8 cellular contexts compared by ENCODE assay signal in the genomic region with DNA sequence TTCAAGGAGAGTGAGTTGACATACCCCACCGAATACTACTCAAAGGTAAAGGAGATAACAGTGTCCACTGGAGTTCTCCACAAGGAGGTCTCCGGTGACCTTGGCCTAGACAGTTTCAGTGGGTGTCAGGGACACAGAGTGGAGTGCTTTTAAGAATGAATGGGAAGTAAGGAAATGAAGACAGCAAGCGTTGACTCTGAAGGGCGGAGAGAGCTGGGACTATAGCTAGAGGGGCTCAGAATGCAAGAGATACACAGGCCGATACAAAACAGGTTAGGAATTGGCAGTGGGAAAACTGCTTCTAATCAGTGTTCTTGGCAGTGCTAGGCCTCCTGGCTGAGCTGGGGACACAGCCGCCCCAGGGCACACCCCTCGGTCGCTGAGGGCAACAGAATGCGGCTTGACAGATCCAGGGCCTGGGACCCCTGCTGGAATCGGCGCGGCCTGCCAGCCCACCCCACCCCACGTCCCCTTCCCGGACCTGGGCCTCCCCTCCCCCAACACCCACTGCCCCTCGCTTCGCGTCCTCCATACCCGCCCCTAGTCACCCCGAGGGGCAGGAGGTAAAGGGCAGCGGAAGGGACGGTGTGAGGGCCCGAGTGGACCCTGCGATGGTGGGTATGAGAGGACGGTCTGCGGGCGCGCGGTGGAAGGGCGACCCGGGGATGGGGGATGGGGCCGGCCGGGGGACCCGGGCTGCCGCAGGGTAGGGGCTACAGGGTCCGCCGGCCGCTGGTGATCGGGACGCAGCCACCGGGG. TPM values are rescaled to one million over a fixed set of nuclear protein-coding genes. Genes with fewer than 3 reads are reported as not detected.
A peak's percentile ranks its signal among the peaks of the same experiment; 100 is the strongest.
DNase-seq lines count a peak whose midpoint lies in the region; ATAC-seq lines count a peak whose summit lies in the region.

No MANE protein-coding gene starts in this region.

- H3K27me3 ChIP-seq in iPS DF 6.9 (ENCODE audit: control insufficient read depth, insufficient read depth, low read length): peaks cover 5% of the 10 kb centered on the region; the same call in 1 of the 2 replicates

- no peaks in the 10 kb centered on the region for H3K9me3 ChIP-seq in iPS DF 6.9 (ENCODE audit: control insufficient read depth, insufficient read depth, low read length)

- no peaks in the 10 kb centered on the region for H3K36me3 Mint-ChIP-seq in activated naive CD4-positive, alpha-beta T cell treated with anti-CD3 and anti-CD28 coated beads, Interleukin-2, amount 10 ng/mL, durations not matched to agents 7 days and 5 days
- no peaks in the 10 kb centered on the region for H3K36me3 Mint-ChIP-seq in activated naive CD4-positive, alpha-beta T cell treated with anti-CD3 and anti-CD28 coated beads, Interleukin-2, amount 50 U/mL, for 72 hours
- H3K36me3 Mint-ChIP-seq in T-cell: no peaks in the 10 kb centered on the region
- no peaks in the 10 kb centered on the region for H3K36me3 Mint-ChIP-seq in stimulated activated naive B cell treated with anti-CD40 and anti-IgM and Interleukin-4, amounts not matched to agents 10 μg/mL and 1 μg/mL and 100 μg/mL, for 72 hours

- DNase-seq in activated naive CD4-positive, alpha-beta T cell treated with anti-CD3 and anti-CD28 coated beads, Interleukin-2, amount 10 ng/mL, durations not matched to agents 7 days and 5 days: peak; percentile 43
- DNase-seq in activated naive CD4-positive, alpha-beta T cell treated with anti-CD3 and anti-CD28 coated beads, Interleukin-2, amount 50 U/mL, for 72 hours (ENCODE audit: low spot score in 2 of 2): no peak
- DNase-seq in T-cell (peak in 1 of 34 experiments; percentile 17), iPS DF 6.9 (ENCODE audit: low read depth, low spot score) (no peak), NCI-H524 treated with DMSO at 0.1 percent for 48 hours (lab: John Stamatoyannopoulos, UW) (no peak), RPMI8226 (no peak), NCI-H446 treated with DMSO at 0.1 percent for 48 hours (lab: John Stamatoyannopoulos, UW) (no peak)
- DNase-seq in stimulated activated naive B cell treated with anti-CD40 and anti-IgM and Interleukin-4, amounts not matched to agents 10 μg/mL and 1 μg/mL and 100 μg/mL, for 72 hours: no peak

- H3K4me3 Mint-ChIP-seq in activated naive CD4-positive, alpha-beta T cell treated with anti-CD3 and anti-CD28 coated beads, Interleukin-2, amount 10 ng/mL, durations not matched to agents 7 days and 5 days: no peak overlapping the region
- no peak overlapping the region for H3K4me3 Mint-ChIP-seq in T-cell
- no peak overlapping the region for H3K4me3 Mint-ChIP-seq in stimulated activated naive B cell treated with anti-CD40 and anti-IgM and Interleukin-4, amounts not matched to agents 10 μg/mL and 1 μg/mL and 100 μg/mL, for 72 hours

- H3K4me1 ChIP-seq in iPS DF 6.9 (ENCODE audit: control insufficient read depth, insufficient read depth, low read length): no peaks in the 10 kb centered on the region

- peaks cover 7% of the 10 kb centered on the region for H3K4me1 Mint-ChIP-seq in activated naive CD4-positive, alpha-beta T cell treated with anti-CD3 and anti-CD28 coated beads, Interleukin-2, amount 10 ng/mL, durations not matched to agents 7 days and 5 days
- H3K4me1 Mint-ChIP-seq in T-cell: peaks cover 10 to 19% (median 15%) of the 10 kb centered on the region in 3 donors
- peaks cover 0 to 2% of the 10 kb centered on the region in 2 donors for H3K4me1 Mint-ChIP-seq in stimulated activated naive B cell treated with anti-CD40 and anti-IgM and Interleukin-4, amounts not matched to agents 10 μg/mL and 1 μg/mL and 100 μg/mL, for 72 hours

- H3K27me3 Mint-ChIP-seq in activated naive CD4-positive, alpha-beta T cell treated with anti-CD3 and anti-CD28 coated beads, Interleukin-2, amount 10 ng/mL, durations not matched to agents 7 days and 5 days: peaks cover 32% of the 10 kb centered on the region
- H3K27me3 Mint-ChIP-seq in T-cell: peaks cover 0 to 14% of the 10 kb centered on the region in 2 donors
- H3K27me3 Mint-ChIP-seq in stimulated activated naive B cell treated with anti-CD40 and anti-IgM and Interleukin-4, amounts not matched to agents 10 μg/mL and 1 μg/mL and 100 μg/mL, for 72 hours: peaks cover 13 to 15% of the 10 kb centered on the region in 2 donors

- H3K27ac ChIP-seq in iPS DF 6.9 (ENCODE audit: low read length): no peak overlapping the region

- no CpG with 5 or more reads among the region's 40 CpGs for WGBS in iPS DF 6.9 (ENCODE audit: insufficient coverage, insufficient read length)

- CTCF ChIA-PET in activated naive CD4-positive, alpha-beta T cell treated with anti-CD3 and anti-CD28 coated beads, Interleukin-2, amount 10 ng/mL, durations not matched to agents 7 days and 5 days (lab: Charles Lee): interaction anchor here (1.4 to 3.5 kb wide), 7 partner anchors 11 to 87 kb away, joined by 5 to 19 read pairs (median 6); no protein-coding TSS in a partner anchor
- CTCF ChIA-PET in T-cell (lab: Charles Lee): interaction anchor here (0.6 to 3.9 kb wide), 15 partner anchors 12 to 265 kb away, joined by 3 to 44 read pairs (median 5); a partner anchor contains a TSS

- no peaks in the 10 kb centered on the region for H3K36me3 ChIP-seq in iPS DF 6.9 (ENCODE audit: control insufficient read depth, insufficient read depth, low read length)

- no peak for ATAC-seq in activated naive CD4-positive, alpha-beta T cell treated with anti-CD3 and anti-CD28 coated beads, Interleukin-2, amount 50 U/mL, for 72 hours
- ATAC-seq in T-cell (replicated peaks in 1 of 4): peak in 3 of 4 experiments; percentile 1 to 11 (median 9)
- peak; percentile 35 to 43 for ATAC-seq in stimulated activated naive B cell treated with anti-CD40 and anti-IgM and Interleukin-4, amounts not matched to agents 10 μg/mL and 1 μg/mL and 100 μg/mL, for 72 hours (replicated peaks)

- peak overlapping the region; percentile 73 for H3K27ac Mint-ChIP-seq in activated naive CD4-positive, alpha-beta T cell treated with anti-CD3 and anti-CD28 coated beads, Interleukin-2, amount 10 ng/mL, durations not matched to agents 7 days and 5 days
- H3K27ac Mint-ChIP-seq in activated naive CD4-positive, alpha-beta T cell treated with anti-CD3 and anti-CD28 coated beads, Interleukin-2, amount 50 U/mL, for 72 hours: no peak overlapping the region
- no peak overlapping the region for H3K27ac Mint-ChIP-seq in T-cell
- H3K27ac Mint-ChIP-seq in stimulated activated naive B cell treated with anti-CD40 and anti-IgM and Interleukin-4, amounts not matched to agents 10 μg/mL and 1 μg/mL and 100 μg/mL, for 72 hours: no peak overlapping the region

- peak overlapping the region; percentile 90 for H3K4me3 ChIP-seq in iPS DF 6.9 (ENCODE audit: low read length)

- POLR2A ChIA-PET in T-cell (lab: Charles Lee): interaction anchor here (0.5 to 2.0 kb wide), 7 partner anchors 15 to 730 kb away, joined by 3 to 10 read pairs (median 6); a partner anchor contains a TSS

- no peaks in the 10 kb centered on the region for H3K9me3 Mint-ChIP-seq in activated naive CD4-positive, alpha-beta T cell treated with anti-CD3 and anti-CD28 coated beads, Interleukin-2, amount 10 ng/mL, durations not matched to agents 7 days and 5 days
- H3K9me3 Mint-ChIP-seq in activated naive CD4-positive, alpha-beta T cell treated with anti-CD3 and anti-CD28 coated beads, Interleukin-2, amount 50 U/mL, for 72 hours: no peaks in the 10 kb centered on the region
- no peaks in the 10 kb centered on the region for H3K9me3 Mint-ChIP-seq in T-cell
- H3K9me3 Mint-ChIP-seq in stimulated activated naive B cell treated with anti-CD40 and anti-IgM and Interleukin-4, amounts not matched to agents 10 μg/mL and 1 μg/mL and 100 μg/mL, for 72 hours: no peaks in the 10 kb centered on the region

RNA-seq across cellular contexts. Expression of a gene that starts 0.5 kb away (rescaled TPM):
- total RNA-seq in activated naive CD4-positive, alpha-beta T cell treated with anti-CD3 and anti-CD28 coated beads, Interleukin-2, amount 50 U/mL, for 72 hours: 10 to 100 TPM; 40.0 to 72.5 TPM
- total RNA-seq in T-cell: 100 to 1,000 TPM in 3 of 5 donors, 10 to 100 TPM in 2; 71.3 to 152 (median 106) TPM

RNA-seq across cellular contexts. Expression of a gene that starts 22.4 kb away (rescaled TPM):
- under 1 TPM; 0.41 to 0.55 TPM for total RNA-seq in activated naive CD4-positive, alpha-beta T cell treated with anti-CD3 and anti-CD28 coated beads, Interleukin-2, amount 50 U/mL, for 72 hours
- total RNA-seq in T-cell: 1 to 10 TPM; 1.2 to 5.5 (median 2.5) TPM

RNA-seq across cellular contexts. Expression of a gene that starts 28.1 kb away (rescaled TPM):
- total RNA-seq in activated naive CD4-positive, alpha-beta T cell treated with anti-CD3 and anti-CD28 coated beads, Interleukin-2, amount 50 U/mL, for 72 hours: 10 to 100 TPM; 13.1 to 24.8 TPM
- total RNA-seq in T-cell: 10 to 100 TPM; 33.5 to 58.3 (median 38.3) TPM

RNA-seq across cellular contexts. Expression of a gene that starts 55.4 kb away (rescaled TPM):
- total RNA-seq in activated naive CD4-positive, alpha-beta T cell treated with anti-CD3 and anti-CD28 coated beads, Interleukin-2, amount 50 U/mL, for 72 hours: 10 to 100 TPM in 1 of 2 donors, 1 to 10 TPM in 1; 4.7 to 19.0 TPM
- total RNA-seq in T-cell: 10 to 100 TPM; 16.9 to 29.8 (median 24.1) TPM

Comparison
In these comparisons a context has a peak if more than half of its experiments do, and no peak if none do; other contexts are left out.
1. ATAC-seq: peak in T-cell (3 of 4) and stimulated activated naive B cell treated with anti-CD40 and anti-IgM and Interleukin-4, amounts not matched to agents 10 μg/mL and 1 μg/mL and 100 μg/mL, for 72 hours (2 of 2); none in activated naive CD4-positive, alpha-beta T cell treated with anti-CD3 and anti-CD28 coated beads, Interleukin-2, amount 50 U/mL, for 72 hours (0 of 2).